Comparison of ENCODE assay signal across 16 cellular contexts in the genomic region with DNA sequence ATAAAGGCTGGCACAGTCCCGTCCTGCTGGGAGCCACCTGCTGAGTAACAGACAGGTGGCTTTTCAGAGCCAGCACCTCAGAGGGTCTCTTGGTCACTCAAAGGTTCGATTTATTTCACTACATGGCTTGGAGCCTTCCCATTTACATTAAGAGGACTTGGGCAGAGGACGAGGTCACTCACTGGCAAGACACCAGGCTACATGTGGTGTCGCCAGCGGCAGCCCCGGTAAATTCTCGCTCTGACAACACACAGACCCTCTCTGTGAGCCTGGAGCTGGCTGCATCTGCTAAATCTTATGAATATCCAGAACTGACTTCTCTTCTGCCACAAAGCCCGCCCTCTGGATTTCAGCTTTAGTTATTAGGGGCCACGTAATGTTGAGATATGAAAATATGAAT.
DNase-seq lines count a peak whose midpoint lies in the region; ATAC-seq and TF ChIP-seq lines count a peak whose summit lies in the region.
"Had no signal": no experiment of that assay in that cellular context is flagged by ENCODE, and none has a peak within 500 bp of the region (broad histone marks: within the 10 kb centered on the region; RNA-seq: fewer than 3 reads in every experiment).

No MANE protein-coding gene starts in this region.

- H3K4me3 ChIP-seq in IMR-90 (ENCODE audit: insufficient read depth, low read depth, low read length) (no peak overlapping the region), osteoblast (ENCODE audit: insufficient read depth, low read length) (no peak overlapping the region), adrenal gland (no peak overlapping the region), PC-3 (ENCODE audit: low read length) (no peak overlapping the region)
- H3K4me3 ChIP-seq: BLaER1, Peyer's patch, SJCRH30 had no signal

- DNase-seq in IMR-90 = no peak
- peak; percentile 65 for DNase-seq in NCI-H146 treated with DMSO at 0.1 percent for 48 hours (lab: John Stamatoyannopoulos, UW; ENCODE audit: unreplicated experiment)
- DNase-seq in RWPE1 (ENCODE audit: low spot score) = no peak
- DNase-seq in osteoblast (ENCODE audit: insufficient read length, low spot score, missing footprints) = peak; percentile 46
- DNase-seq in adrenal gland = no peak
- DNase-seq in NCI-H748 (lab: John Stamatoyannopoulos, UW; ENCODE audit: unreplicated experiment) = no peak
- DNase-seq in PC-3 = no peak
- DNase-seq: Caco-2; CD4-positive, alpha-beta T cell; GF-D8; Karpas-422; NCI-H2171; NCI-H526 treated with DMSO at 0.1 percent for 48 hours; Peyer's patch; SJCRH30 had no signal

- dilution Hi-C loops in IMR-90 (cut with HindIII; ENCODE audit: low sequenced_read_pairs, unreplicated experiment) = no loop called here

- H4K20me1 ChIP-seq in IMR-90 (ENCODE audit: insufficient read depth, low read length) (no peaks in the 10 kb centered on the region), osteoblast (ENCODE audit: insufficient read depth, low read length) (no peaks in the 10 kb centered on the region), PC-3 (ENCODE audit: low read length) (no peaks in the 10 kb centered on the region)
- H4K20me1 ChIP-seq: BLaER1 had no signal

- H3K9me2 ChIP-seq in PC-3 (replicated peaks; ENCODE audit: low read length) = no peaks in the 10 kb centered on the region

- no peak for TF ChIP-seq POLR2A in IMR-90 (IDR thresholded peaks at IDR 0.05; ENCODE audit: low read depth, low read length)
- TF ChIP-seq POLR2A in adrenal gland (IDR thresholded peaks at IDR 0.05) = no peak

- H2BK120ac ChIP-seq in IMR-90 (ENCODE audit: low read depth, low read length) = no peak overlapping the region

- H2BK5ac ChIP-seq in IMR-90 (ENCODE audit: low read depth, low read length, poor library complexity, severe bottlenecking) = no peak overlapping the region

- H3K36me3 ChIP-seq in IMR-90 (ENCODE audit: control insufficient read depth, insufficient read depth, low read length) (no peaks in the 10 kb centered on the region), osteoblast (ENCODE audit: insufficient read depth, low read length) (no peaks in the 10 kb centered on the region), adrenal gland (replicated peaks in 1 of 2) (no peaks in the 10 kb centered on the region), PC-3 (ENCODE audit: low read depth, low read length) (no peaks in the 10 kb centered on the region)
- H3K36me3 ChIP-seq: BLaER1, Peyer's patch, SJCRH30 had no signal

- H2BK15ac ChIP-seq in IMR-90 (ENCODE audit: low read depth, low read length) = no peak overlapping the region

- intact Hi-C loops in IMR-90 (cut with micrococcal nuclease) = no loop called here
- intact Hi-C loops in adrenal gland (cut with DNase I) = no loop called here
- intact Hi-C loops in PC-3 (cut with micrococcal nuclease) = no loop called here

- H3K9me1 ChIP-seq in IMR-90 (ENCODE audit: insufficient read depth, low read length) = no peaks in the 10 kb centered on the region; the same call in 1 of the 2 replicates

- no peak overlapping the region for H3K4ac ChIP-seq in IMR-90 (ENCODE audit: low read depth, low read length)

- no peak overlapping the region for H3K9ac ChIP-seq in IMR-90 (ENCODE audit: low read depth, low read length)
- H3K9ac ChIP-seq in PC-3 (ENCODE audit: low read length) = no peak overlapping the region
- H3K9ac ChIP-seq: BLaER1 had no signal

- no peak overlapping the region for H4K8ac ChIP-seq in IMR-90 (ENCODE audit: low read depth in 2 of 2, low read length in 2 of 2)

- H3K23ac ChIP-seq in IMR-90 (ENCODE audit: low read depth, low read length) = no peak overlapping the region

- no peak overlapping the region for H3K14ac ChIP-seq in IMR-90 (replicated peaks; ENCODE audit: low read depth, low read length)

- CTCF ChIA-PET in IMR-90 (lab: Yijun Ruan, JAX) = interaction anchor here (0.6 to 2.2 kb wide), 2 partner anchors 15 to 25 kb away, joined by 3 to 8 read pairs; no protein-coding TSS in a partner anchor
- CTCF ChIA-PET in RWPE1 (lab: Yijun Ruan, JAX) = no interaction called here
- CTCF ChIA-PET in PC-3 (lab: Charles Lee) = no interaction called here

- no peak overlapping the region for H3K18ac ChIP-seq in IMR-90 (ENCODE audit: low read depth, low read length)

- H4K5ac ChIP-seq in IMR-90 (ENCODE audit: low read depth, low read length) = no peak overlapping the region

- no peak overlapping the region for H3K56ac ChIP-seq in IMR-90 (ENCODE audit: extremely low read depth, insufficient read depth, low read length)

- H2AK9ac ChIP-seq in IMR-90 (replicated peaks; ENCODE audit: low read depth, low read length, poor library complexity) = no peak overlapping the region

- H2AFZ ChIP-seq in IMR-90 (replicated peaks; ENCODE audit: low read length, poor library complexity) (no peak overlapping the region), osteoblast (ENCODE audit: low read length) (no peak overlapping the region), PC-3 (ENCODE audit: low read length) (no peak overlapping the region)

- ATAC-seq in IMR-90 (ENCODE audit: low read depth) (no peak), PC-3 (no peak)

- in situ Hi-C loops in IMR-90 (cut with MboI; ENCODE audit: low sequenced_read_pairs) = no loop called here

- H3K4me2 ChIP-seq in IMR-90 (ENCODE audit: low read depth, low read length) (no peak overlapping the region), osteoblast (ENCODE audit: insufficient read depth, low read length) (no peak overlapping the region), PC-3 (ENCODE audit: low read length) (no peak overlapping the region)
- H3K4me2 ChIP-seq: BLaER1 had no signal

- H3K9me3 ChIP-seq in IMR-90 (ENCODE audit: control insufficient read depth, insufficient read depth, low read length) (no peaks in the 10 kb centered on the region), osteoblast (ENCODE audit: low read depth, low read length) (no peaks in the 10 kb centered on the region), adrenal gland (replicated peaks in 1 of 3) (no peaks in the 10 kb centered on the region), PC-3 (ENCODE audit: low read length) (no peaks in the 10 kb centered on the region)
- H3K9me3 ChIP-seq: BLaER1, Caco-2, Peyer's patch, SJCRH30 had no signal

- TF ChIP-seq CTCF in IMR-90 (conservative IDR thresholded peaks at IDR 0.05; ENCODE audit: low read depth, low read length) (no peak), RWPE1 (conservative IDR thresholded peaks at IDR 0.05; ENCODE audit: low read depth) (no peak), osteoblast (IDR thresholded peaks at IDR 0.05; ENCODE audit: extremely low read depth, low read depth, low read length) (no peak), adrenal gland (IDR thresholded peaks at IDR 0.05) (no peak), PC-3 (conservative IDR thresholded peaks at IDR 0.05; ENCODE audit: low read depth, low read length) (no peak)

- 68% methylated on average over 6 of the region's 9 CpGs; no CpG with 5 or more reads in 1 of the 2 experiments for WGBS in IMR-90 (ENCODE audit: extremely low coverage in 2 of 2, insufficient read length in 1 of 2), 2 experiments
- 88 to 96% (median 89%) methylated on average over 5 to 9 of the region's 9 CpGs for WGBS in adrenal gland, 4 donors

- no peak for TF ChIP-seq RAD21 in IMR-90 (IDR thresholded peaks at IDR 0.05; ENCODE audit: low read length)

- BruUV-seq in IMR-90 (replicated peaks; lab: Mats Ljungman, UMichigan) = no TSS peak
- BruUV-seq in PC-3 (replicated peaks; lab: Mats Ljungman, UMichigan) = no TSS peak

- peaks cover 7% of the 10 kb centered on the region; the same call in 1 of the 2 replicates for H3K4me1 ChIP-seq in IMR-90 (ENCODE audit: control insufficient read depth, insufficient read depth, low read length)
- H3K4me1 ChIP-seq in osteoblast (ENCODE audit: insufficient read depth, low read length) = peaks cover 17% of the 10 kb centered on the region
- H3K4me1 ChIP-seq in adrenal gland (replicated peaks in 1 of 2) = no peaks in the 10 kb centered on the region
- no peaks in the 10 kb centered on the region for H3K4me1 ChIP-seq in PC-3 (ENCODE audit: insufficient read depth, low read length)
- H3K4me1 ChIP-seq: Caco-2, Peyer's patch, SJCRH30 had no signal

- H3K27me3 ChIP-seq in IMR-90 (ENCODE audit: control insufficient read depth, insufficient read depth, low read length) (no peaks in the 10 kb centered on the region; the same call in 1 of the 2 replicates), osteoblast (ENCODE audit: insufficient read depth, low read length) (no peaks in the 10 kb centered on the region), adrenal gland (no peaks in the 10 kb centered on the region), PC-3 (ENCODE audit: low read length) (0 out of 2 replicates have a peak, but pooled peaks cover 23% of the 10 kb centered on the region)
- H3K27me3 ChIP-seq: BLaER1, Peyer's patch, SJCRH30 had no signal

- peak overlapping the region; percentile 6; the same call in 1 of the 2 replicates for H4K91ac ChIP-seq in IMR-90 (ENCODE audit: insufficient read depth, low read depth, low read length)

- no peaks in the 10 kb centered on the region for H3K79me1 ChIP-seq in IMR-90 (ENCODE audit: low read depth in 1 of 2, low read length in 2 of 2)

- no peaks in the 10 kb centered on the region for H3K79me2 ChIP-seq in osteoblast (ENCODE audit: insufficient read depth, low read length)
- H3K79me2 ChIP-seq in PC-3 (ENCODE audit: low read length) = no peaks in the 10 kb centered on the region

- POLR2A ChIA-PET in IMR-90 (lab: Charles Lee; ENCODE audit: unreplicated experiment) = no interaction called here
- POLR2A ChIA-PET in RWPE1 (lab: Yijun Ruan, JAX; ENCODE audit: low non-redundant PET) = no interaction called here
- POLR2A ChIA-PET in PC-3 (lab: Charles Lee; ENCODE audit: unreplicated experiment) = no interaction called here

- no peak overlapping the region for H2AK5ac ChIP-seq in IMR-90 (ENCODE audit: low read depth, low read length)

- no peak overlapping the region for H3K27ac ChIP-seq in IMR-90 (ENCODE audit: insufficient read depth, low read length)
- peak overlapping the region; percentile 58 for H3K27ac ChIP-seq in RWPE1
- no peak overlapping the region for H3K27ac ChIP-seq in osteoblast (ENCODE audit: low read depth, low read length)
- no peak overlapping the region for H3K27ac ChIP-seq in adrenal gland
- no peak overlapping the region for H3K27ac ChIP-seq in PC-3 (ENCODE audit: low read length)
- H3K27ac ChIP-seq: Peyer's patch, SJCRH30 had no signal

- H3F3A ChIP-seq in PC-3 (ENCODE audit: low read length, unreplicated experiment) = no peaks in the 10 kb centered on the region

- 0 out of 2 replicates have a peak overlapping the region, but pooled peaks have one; percentile 20 for H2BK20ac ChIP-seq in IMR-90 (ENCODE audit: low read depth, low read length)

TF ChIP-seq in IMR-90, 13 proteins besides CTCF, POLR2A, EP300 and RAD21 (continues in another document):
- TF ChIP-seq MXI1 (IDR thresholded peaks at IDR 0.05; ENCODE audit: borderline replicate concordance, low read depth, low read length) (no peak), RCOR1 (IDR thresholded peaks at IDR 0.05; ENCODE audit: insufficient replicate concordance, low read length) (no peak), MAZ (IDR thresholded peaks at IDR 0.05; ENCODE audit: borderline replicate concordance, low read depth, low read length) (no peak), CHD1 (IDR thresholded peaks at IDR 0.05; ENCODE audit: low read depth, low read length) (no peak)

Comparison
In these comparisons a context has a peak if more than half of its experiments do, and no peak if none do; other contexts are left out.
1. DNase-seq: peak in NCI-H146 treated with DMSO at 0.1 percent for 48 hours (single experiment) and osteoblast (single experiment); none in IMR-90 (single experiment), RWPE1 (single experiment), adrenal gland (0 of 7), NCI-H748 (single experiment) and PC-3 (single experiment).